8 cellular contexts compared by ENCODE assay signal in genomic region chr5:132506094-132506692, GRCh38. TPM values are rescaled to one million over a fixed set of nuclear protein-coding genes. Genes with fewer than 3 reads are reported as not detected.
DNase-seq lines count a peak whose midpoint lies in the region; ATAC-seq and TF ChIP-seq lines count a peak whose summit lies in the region.

No MANE protein-coding gene starts in this region.

- TF ChIP-seq CTCF in WI38 (IDR thresholded peaks at IDR 0.05; ENCODE audit: low read depth, low read length) (peak; percentile 61), left ventricle myocardium inferior (IDR thresholded peaks at IDR 0.05; ENCODE audit: borderline replicate concordance) (peak; percentile 58), spleen (IDR thresholded peaks at IDR 0.05 in 8 of 11, conservative IDR thresholded peaks at IDR 0.05 in 3 of 11) (peak in 10 of 11 experiments; percentile 10 to 48 (median 38))

- H3K4me3 ChIP-seq in WI38 (ENCODE audit: low read depth, low read length) = no peak overlapping the region; the same call in 1 of the 2 replicates
- H3K4me3 ChIP-seq in left ventricle myocardium inferior = no peak overlapping the region
- H3K4me3 ChIP-seq in spleen = no peak overlapping the region

- peak; percentile 68 for ATAC-seq in GM18498 (IDR thresholded peaks at IDR 0.05; ENCODE audit: unreplicated experiment)
- no peak for ATAC-seq in HG02610 (IDR thresholded peaks at IDR 0.05; ENCODE audit: unreplicated experiment)

- no peak for TF ChIP-seq POLR2A in spleen (IDR thresholded peaks at IDR 0.05)

- intact Hi-C loops in left ventricle myocardium inferior (cut with micrococcal nuclease) (no loop called here), spleen (cut with DNase I; ENCODE audit: low total_unique reads) (no loop called here)

- H3K27ac ChIP-seq in left ventricle myocardium inferior (replicated peaks) (no peak overlapping the region), spleen (no peak overlapping the region)

- H3K4me1 ChIP-seq in left ventricle myocardium inferior = peaks cover 47% of the 10 kb centered on the region
- peaks cover 9 to 35% (median 23%) of the 10 kb centered on the region in 6 donors for H3K4me1 ChIP-seq in spleen

- 42 to 70% (median 42%) methylated on average over 1 of the region's 1 CpG for WGBS in spleen, 5 donors

- H3K9me3 ChIP-seq in left ventricle myocardium inferior (replicated peaks) (no peaks in the 10 kb centered on the region), spleen (no peaks in the 10 kb centered on the region)

- H3K27me3 ChIP-seq in left ventricle myocardium inferior (ENCODE audit: low read depth) (no peaks in the 10 kb centered on the region), spleen (replicated peaks in 1 of 7) (no peaks in the 10 kb centered on the region)

- H3K36me3 ChIP-seq in left ventricle myocardium inferior = no peaks in the 10 kb centered on the region
- H3K36me3 ChIP-seq in spleen = no peaks in the 10 kb centered on the region

- DNase-seq in AG08395 (ENCODE audit: low spot score) (peak; percentile 93), HS-5 (ENCODE audit: low read depth) (peak; percentile 68), left ventricle myocardium inferior (no peak), spleen (no peak)
- DNase-seq in effector CD4-positive, alpha-beta T cell = no peak

RNA-seq across cellular contexts. Expression of gene IRF1, which starts 15.6 kb away (rescaled TPM):
- total RNA-seq in left ventricle myocardium inferior = 10.9 TPM
- total RNA-seq in spleen = 100 to 1,000 TPM; 146 to 307 (median 165) TPM
- 100 to 1,000 TPM in 1 of 3 donors, 10 to 100 TPM in 2; 57.9 to 113 (median 59.7) TPM for polyA plus RNA-seq in spleen

RNA-seq across cellular contexts. Expression of gene IL5, which starts 37.1 kb away (rescaled TPM):
- total RNA-seq in left ventricle myocardium inferior = not detected
- not detected for total RNA-seq in spleen
- not detected for polyA plus RNA-seq in spleen

RNA-seq across cellular contexts. Expression of gene RAD50, which starts 50.6 kb away (rescaled TPM):
- total RNA-seq in left ventricle myocardium inferior = 33.4 TPM
- total RNA-seq in spleen = 10 to 100 TPM; 23.8 to 34.0 (median 28.2) TPM
- polyA plus RNA-seq in spleen = 1 to 10 TPM; 4.2 to 7.8 (median 4.4) TPM

Comparison
In these comparisons a context has a peak if more than half of its experiments do, and no peak if none do; other contexts are left out.
1. DNase-seq: peak in AG08395 (single experiment) and HS-5 (single experiment); none in left ventricle myocardium inferior (single experiment), spleen (single experiment) and effector CD4-positive, alpha-beta T cell (single experiment).
2. RNA of gene IRF1, which starts 15.6 kb away (total RNA-seq): 146 to 307 TPM in spleen; 10.9 TPM in left ventricle myocardium inferior (single experiment); every median in the first group is over 10 times any median in the second.
3. Peak in every context shown above with its lines, with median percentiles within 50 percentile points of each other: CTCF ChIP-seq.